In genomic region chr16:67000384-67001158, GRCh38 we compare ENCODE assay signal across 8 cellular contexts. TPM values are rescaled to one million over a fixed set of nuclear protein-coding genes. Genes with fewer than 3 reads are reported as not detected.
DNase-seq lines count a peak whose midpoint lies in the region; ATAC-seq and TF ChIP-seq lines count a peak whose summit lies in the region.

No MANE protein-coding gene starts in this region.

- H3K27me3 ChIP-seq in gastrocnemius medialis = peaks cover 0 to 6% (median 0%) of the 10 kb centered on the region in 3 donors

- H3K4me1 Mint-ChIP-seq in T-cell = peaks cover 19 to 25% (median 22%) of the 10 kb centered on the region in 3 donors

- H3K36me3 ChIP-seq in gastrocnemius medialis = no peaks in the 10 kb centered on the region

- TF ChIP-seq POLR2A in gastrocnemius medialis (IDR thresholded peaks at IDR 0.05) = peak; percentile 21 to 65

- H3K4me3 Mint-ChIP-seq in T-cell = peak overlapping the region; percentile 69 to 80 (median 79)

- peaks cover 5% of the 10 kb centered on the region for H3K36me3 Mint-ChIP-seq in T-cell

- peak overlapping the region; percentile 28 to 86 for H3K27ac Mint-ChIP-seq in T-cell

- POLR2A ChIA-PET in T-cell (lab: Charles Lee) = no interaction called here

- no peak for DNase-seq in AG10803 (ENCODE audit: low read depth)
- peak; percentile 27 to 69 (median 52) for DNase-seq in T-cell
- DNase-seq in astrocyte of the hippocampus (ENCODE audit: low read depth, low spot score) = peak; percentile 42
- peak; percentile 68 to 74 for DNase-seq in gastrocnemius medialis
- DNase-seq in KG1 (lab: John Stamatoyannopoulos, UW) = no peak

- in situ Hi-C loops in gastrocnemius medialis (cut with MboI; ENCODE audit: low sequenced_read_pairs in 4 of 4) = no loop called here

- no peaks in the 10 kb centered on the region for H3K9me3 ChIP-seq in gastrocnemius medialis

- H3K9me3 Mint-ChIP-seq in T-cell = no peaks in the 10 kb centered on the region

- CTCF ChIA-PET in T-cell (lab: Charles Lee) = interaction anchor here in 1 of 2 donors (0.6 kb wide), 1 partner anchor 546 kb away, joined by 3 read pairs; no protein-coding TSS in a partner anchor

- intact Hi-C loops in gastrocnemius medialis (cut with DNase I; ENCODE audit: low total_unique reads) = loop anchor here (2.0 kb wide), 1 partner anchor 28 kb away; the partner anchor contains the start of gene CBFB

- TF ChIP-seq CTCF in AG10803 (conservative IDR thresholded peaks at IDR 0.05; ENCODE audit: low read length) (no peak), gastrocnemius medialis (IDR thresholded peaks at IDR 0.05 in 4 of 5, conservative IDR thresholded peaks at IDR 0.05 in 1 of 5) (no peak)

- H3K27ac ChIP-seq in gastrocnemius medialis = peak overlapping the region; percentile 75 to 91 (median 75)

- ATAC-seq in HG02798 (IDR thresholded peaks at IDR 0.05; ENCODE audit: poor library complexity, unreplicated experiment) (peak; percentile 46), T-cell (replicated peaks in 1 of 4) (peak; percentile 74 to 79 (median 77)), gastrocnemius medialis (peak; percentile 19 to 22), HG03039 (IDR thresholded peaks at IDR 0.05; ENCODE audit: unreplicated experiment) (no peak)

- H3K4me1 ChIP-seq in gastrocnemius medialis = peaks cover 21 to 25% of the 10 kb centered on the region in 2 donors

- H3K27me3 Mint-ChIP-seq in T-cell = no peaks in the 10 kb centered on the region

- peak overlapping the region; percentile 62 for H3K4me3 ChIP-seq in AG10803 (ENCODE audit: low read length)
- H3K4me3 ChIP-seq in iPS-11a (ENCODE audit: low read depth, low read length) = peak overlapping the region; percentile 53
- peak overlapping the region; percentile 67 to 75 (median 69) for H3K4me3 ChIP-seq in gastrocnemius medialis

RNA-seq across cellular contexts. Expression of gene CES4A, which starts 12.2 kb away (rescaled TPM):
- total RNA-seq in T-cell = 10 to 100 TPM; 12.4 to 20.7 (median 17.0) TPM
- total RNA-seq in gastrocnemius medialis = 10 to 100 TPM; 12.0 to 82.7 (median 17.4) TPM

RNA-seq across cellular contexts. Expression of gene CBFB, which starts 28.4 kb away (rescaled TPM):
- total RNA-seq in T-cell (100 to 1,000 TPM in 2 of 5 donors, 10 to 100 TPM in 3; 80.0 to 115 (median 96.5) TPM), gastrocnemius medialis (100 to 1,000 TPM in 2 of 4 donors, 10 to 100 TPM in 2; 38.9 to 105 (median 96.5) TPM)

RNA-seq across cellular contexts. Expression of gene CES3, which starts 39.5 kb away (rescaled TPM):
- under 1 TPM; 0.10 to 0.88 (median 0.58) TPM for total RNA-seq in T-cell
- total RNA-seq in gastrocnemius medialis = 10 to 100 TPM; 10.3 to 30.3 (median 12.9) TPM

Comparison
In these comparisons a context has a peak if more than half of its experiments do, and no peak if none do; other contexts are left out.
1. DNase-seq: peak in T-cell (34 of 34), astrocyte of the hippocampus (single experiment) and gastrocnemius medialis (2 of 2); none in AG10803 (single experiment) and KG1 (single experiment).
2. RNA of gene CES3, which starts 39.5 kb away (total RNA-seq): 10.3 to 30.3 TPM in gastrocnemius medialis; 0.10 to 0.88 TPM in T-cell; every median in the first group is over 4 times any median in the second.
3. Peak in every context shown above with its lines, with median percentiles within 50 percentile points of each other: H3K4me3 ChIP-seq.